Comparison of ENCODE assay signal across 1 cellular context in genomic region chr1:221689138-221689537, GRCh38.
TF ChIP-seq lines count a peak whose summit lies in the region.

No MANE protein-coding gene starts in this region.

TF ChIP-seq in K562, 482 proteins besides CTCF, POLR2A, EP300 and RAD21 (continued from another document):
- TF ChIP-seq ZBTB12 (CRISPR knock-in tag; IDR thresholded peaks at IDR 0.05) (0 out of 2 replicates have a peak, but pooled peaks have one; percentile 14), ZNF121 (CRISPR knock-in tag; conservative IDR thresholded peaks at IDR 0.05) (no peak), ZNF431 (CRISPR knock-in tag; IDR thresholded peaks at IDR 0.05) (no peak), MBD2 (IDR thresholded peaks at IDR 0.05; ENCODE audit: borderline replicate concordance, low read depth) (no peak), RERE (CRISPR knock-in tag; IDR thresholded peaks at IDR 0.05; ENCODE audit: borderline replicate concordance) (no peak), ZNF76 (CRISPR knock-in tag; IDR thresholded peaks at IDR 0.05; ENCODE audit: borderline replicate concordance) (no peak), PYGO2 (tag; IDR thresholded peaks at IDR 0.05) (no peak), SIRT6 (IDR thresholded peaks at IDR 0.05; ENCODE audit: low read depth, low read length) (no peak), ZNF717 (CRISPR knock-in tag; IDR thresholded peaks at IDR 0.05) (no peak)
